1 cellular context compared by ENCODE assay signal in genomic region chr5:33441241-33441844, GRCh38.
TF ChIP-seq lines count a peak whose summit lies in the region.

No MANE protein-coding gene starts in this region.

TF ChIP-seq in HepG2, 621 proteins besides CTCF, POLR2A, EP300 and RAD21 (continued from another document):
- peak; percentile 60 for TF ChIP-seq ZNF18 (CRISPR knock-in tag; IDR thresholded peaks at IDR 0.05; ENCODE audit: insufficient replicate concordance)
- peak; percentile 47; the same call in 1 of the 2 replicates for TF ChIP-seq KLF12 (CRISPR knock-in tag; IDR thresholded peaks at IDR 0.05; ENCODE audit: borderline replicate concordance)
- no peak for TF ChIP-seq SIN3B (IDR thresholded peaks at IDR 0.05; ENCODE audit: low read length)
- peak; percentile 0 for TF ChIP-seq ZFX (CRISPR knock-in tag; IDR thresholded peaks at IDR 0.05; ENCODE audit: low read depth)
- TF ChIP-seq ZNF598 (CRISPR knock-in tag; IDR thresholded peaks at IDR 0.05; ENCODE audit: borderline replicate concordance): no peak
- TF ChIP-seq MAX (IDR thresholded peaks at IDR 0.05): peak; percentile 88
- 0 out of 2 replicates have a peak, but pooled peaks have one; percentile 2 for TF ChIP-seq KAT7 (CRISPR knock-in tag; IDR thresholded peaks at IDR 0.05; ENCODE audit: borderline replicate concordance)
- peak; percentile 4; the same call in 1 of the 2 replicates for TF ChIP-seq YEATS4 (CRISPR knock-in tag; IDR thresholded peaks at IDR 0.05; ENCODE audit: borderline replicate concordance)
- no peak for TF ChIP-seq HNF1A (IDR thresholded peaks at IDR 0.05; ENCODE audit: low read depth)
- no peak for TF ChIP-seq HNF1A (CRISPR knock-in tag; IDR thresholded peaks at IDR 0.05; ENCODE audit: borderline replicate concordance)
- no peak for TF ChIP-seq GLI4 (CRISPR knock-in tag; IDR thresholded peaks at IDR 0.05; ENCODE audit: borderline replicate concordance)
- 0 out of 2 replicates have a peak, but pooled peaks have one; percentile 13 for TF ChIP-seq ZBTB7B (CRISPR knock-in tag; IDR thresholded peaks at IDR 0.05)
- 0 out of 2 replicates have a peak, but pooled peaks have one; percentile 36 for TF ChIP-seq ZNF605 (CRISPR knock-in tag; IDR thresholded peaks at IDR 0.05)
